1 cellular context compared by ENCODE assay signal in genomic region chr7:128531955-128532478, GRCh38.
TF ChIP-seq lines count a peak whose summit lies in the region.
"Not testable (repeated sequence)": the region's sequence is repeated elsewhere in the genome, so short reads cannot be mapped to it uniquely, and the experiment has no call there.

No MANE protein-coding gene starts in this region.

TF ChIP-seq in K562, 482 proteins besides CTCF, POLR2A, EP300 and RAD21:
- TF ChIP-seq ETV5 (CRISPR knock-in tag; IDR thresholded peaks at IDR 0.05; ENCODE audit: low read depth) (0 out of 2 replicates have a peak, but pooled peaks have one; percentile 44), KDM5B (IDR thresholded peaks at IDR 0.05; ENCODE audit: insufficient replicate concordance, low read depth, low read length) (peak; percentile 54), MAFG (tag; conservative IDR thresholded peaks at IDR 0.05) (peak; percentile 48; the same call in 1 of the 2 replicates), ARID1B (IDR thresholded peaks at IDR 0.05) (0 out of 2 replicates have a peak, but pooled peaks have one; percentile 12), PHF8 (IDR thresholded peaks at IDR 0.05; ENCODE audit: borderline replicate concordance, low read length) (peak; percentile 26; the same call in 1 of the 2 replicates), CCNT2 (IDR thresholded peaks at IDR 0.05; ENCODE audit: borderline replicate concordance, extremely low read depth, insufficient read length, low read depth, low read length) (peak; percentile 14), ZFX (CRISPR knock-in tag; IDR thresholded peaks at IDR 0.05) (peak; percentile 76), HDAC1 (IDR thresholded peaks at IDR 0.05) (0 out of 4 replicates have a peak, but pooled peaks of 1 of the 2 experiments have one; percentile 22), EP400 (IDR thresholded peaks at IDR 0.05) (peak; percentile 35; the same call in 1 of the 2 replicates), ZNF316 (IDR thresholded peaks at IDR 0.05) (peak; percentile 36; the same call in 1 of the 2 replicates), TFAP4 (CRISPR knock-in tag; IDR thresholded peaks at IDR 0.05; ENCODE audit: borderline replicate concordance) (0 out of 2 replicates have a peak, but pooled peaks have one; percentile 27), ESRRA (IDR thresholded peaks at IDR 0.05; ENCODE audit: borderline replicate concordance, low read depth) (peak; percentile 78; the same call in 1 of the 2 replicates), NFE2 (IDR thresholded peaks at IDR 0.05; ENCODE audit: low read depth) (0 out of 2 replicates have a peak, but pooled peaks have one; percentile 34), MLLT1 (IDR thresholded peaks at IDR 0.05) (0 out of 4 replicates have a peak, but pooled peaks have one; percentile 47 to 54), NKRF (IDR thresholded peaks at IDR 0.05; ENCODE audit: borderline replicate concordance) (peak; percentile 60; the same call in 1 of the 2 replicates), MAZ (CRISPR knock-in tag; conservative IDR thresholded peaks at IDR 0.05 in 1 of 2, IDR thresholded peaks at IDR 0.05 in 1 of 2) (peak in 1 of 2 experiments; percentile 37; a peak in 1 of 4 replicates), TAF1 (IDR thresholded peaks at IDR 0.05; ENCODE audit: control insufficient read depth, extremely low read depth, insufficient read depth, low read length, severe bottlenecking) (peak; percentile 18), C11orf30 (IDR thresholded peaks at IDR 0.05; ENCODE audit: low read depth) (0 out of 2 replicates have a peak, but pooled peaks have one; percentile 13), TAF7 (tag; IDR thresholded peaks at IDR 0.05) (peak; percentile 50; the same call in 1 of the 2 replicates), RBBP5 (IDR thresholded peaks at IDR 0.05; ENCODE audit: borderline replicate concordance, insufficient read depth, low read length, poor library complexity, severe bottlenecking) (peak; percentile 72), AFF1 (IDR thresholded peaks at IDR 0.05; ENCODE audit: low read depth in 1 of 2, partially characterized antibody in 2 of 2) (peak in 1 of 2 experiments; percentile 29), SMARCE1 (IDR thresholded peaks at IDR 0.05) (0 out of 2 replicates have a peak, but pooled peaks have one; percentile 33), RBFOX2 (IDR thresholded peaks at IDR 0.05; ENCODE audit: low read depth, low read length) (peak; percentile 75), SMARCA4 (IDR thresholded peaks at IDR 0.05) (0 out of 2 replicates have a peak, but pooled peaks have one; percentile 28), L3MBTL2 (IDR thresholded peaks at IDR 0.05) (peak; percentile 54), POLR2AphosphoS5 (IDR thresholded peaks at IDR 0.05; ENCODE audit: control insufficient read depth, insufficient read depth, low read depth, low read length) (peak; percentile 25; the same call in 1 of the 2 replicates), NFRKB (IDR thresholded peaks at IDR 0.05; ENCODE audit: low read depth) (peak; percentile 56; the same call in 1 of the 2 replicates), NR2C1 (tag; IDR thresholded peaks at IDR 0.05) (peak; percentile 39; the same call in 1 of the 2 replicates), SRSF3 (IDR thresholded peaks at IDR 0.05; ENCODE audit: insufficient read depth, low read length) (0 out of 2 replicates have a peak, but pooled peaks have one; percentile 50), YY1 (IDR thresholded peaks at IDR 0.05; ENCODE audit: borderline replicate concordance in 1 of 3, control insufficient read depth in 1 of 3, extremely low read depth in 1 of 3, insufficient read depth in 3 of 3, insufficient read length in 1 of 3, insufficient replicate concordance in 2 of 3, low read depth in 1 of 3, low read length in 2 of 3) (peak in 1 of 3 experiments; percentile 74)
- TF ChIP-seq NR2C1 (IDR thresholded peaks at IDR 0.05): not testable (repeated sequence)
